In genomic region chr12:104737113-104737512, GRCh38 we compare ENCODE assay signal across 21 cellular contexts.
DNase-seq lines count a peak whose midpoint lies in the region; ATAC-seq and TF ChIP-seq lines count a peak whose summit lies in the region.
"Had no signal": no experiment of that assay in that cellular context is flagged by ENCODE, and none has a peak within 500 bp of the region (broad histone marks: within the 10 kb centered on the region; RNA-seq: fewer than 3 reads in every experiment).

No MANE protein-coding gene starts in this region.

- intact Hi-C loops in activated T-helper 2 cell treated with anti-CD3 and anti-CD28 coated beads, Interferon-gamma antibody, Interleukin-2, Interleukin-4, amounts not matched to agents 10 μg/mL and 5 μg/mL and 100 μg/mL, durations not matched to agents 14 hours and 24 hours and 36 hours (cut with micrococcal nuclease), result no loop called here
- intact Hi-C loops in naive thymus-derived CD4-positive, alpha-beta T cell (cut with micrococcal nuclease), result loop anchor here in 1 of 2 donors (5.0 kb wide), 1 partner anchor 220 kb away; the partner anchor contains the start of gene SLC41A2
- intact Hi-C loops in sigmoid colon (cut with DNase I), result no loop called here

- H3K27me3 Mint-ChIP-seq in activated naive CD4-positive, alpha-beta T cell treated with anti-CD3 and anti-CD28 coated beads, Interleukin-2, amount 10 ng/mL, durations not matched to agents 7 days and 5 days, result no peaks in the 10 kb centered on the region
- H3K27me3 Mint-ChIP-seq in activated T-helper 2 cell treated with anti-CD3 and anti-CD28 coated beads, Interferon-gamma antibody, Interleukin-2, Interleukin-4, amounts not matched to agents 10 μg/mL and 5 μg/mL and 100 μg/mL, durations not matched to agents 14 hours and 24 hours and 36 hours (ENCODE audit: low read depth), result no peaks in the 10 kb centered on the region
- no peaks in the 10 kb centered on the region for H3K27me3 Mint-ChIP-seq in naive thymus-derived CD4-positive, alpha-beta T cell
- no peaks in the 10 kb centered on the region for H3K27me3 Mint-ChIP-seq in type B pancreatic cell
- H3K27me3 Mint-ChIP-seq: activated CD8-positive, alpha-beta memory T cell treated with anti-CD3 and anti-CD28 coated beads, Interleukin-2, amount 10 ng/mL, durations not matched to agents 7 days and 5 days had no signal

- DNase-seq in activated naive CD4-positive, alpha-beta T cell treated with anti-CD3 and anti-CD28 coated beads, Interleukin-2, amount 10 ng/mL, durations not matched to agents 7 days and 5 days, result no peak
- no peak for DNase-seq in activated naive CD4-positive, alpha-beta T cell (lab: John Stamatoyannopoulos, UW)
- no peak for DNase-seq in activated T-helper 2 cell treated with anti-CD3 and anti-CD28 coated beads, Interferon-gamma antibody, Interleukin-2, Interleukin-4, amounts not matched to agents 10 μg/mL and 5 μg/mL and 100 μg/mL, durations not matched to agents 14 hours and 24 hours and 36 hours (ENCODE audit: low spot score)
- no peak for DNase-seq in naive thymus-derived CD4-positive, alpha-beta T cell
- DNase-seq in type B pancreatic cell (ENCODE audit: extremely low spot score, unreplicated experiment) (no peak), cerebellar cortex (ENCODE audit: low spot score) (no peak), sigmoid colon (no peak), 8988T (no peak)
- DNase-seq: activated CD8-positive, alpha-beta memory T cell treated with anti-CD3 and anti-CD28 coated beads, Interleukin-2, amount 10 ng/mL, durations not matched to agents 7 days and 5 days; Caco-2; cortex of kidney; EL; IMR-90; kidney glomerular epithelial cell; MM.1S; NCI-H187 treated with DMSO at 0.1 percent for 48 hours; NK-92 treated with Interleukin-12 subunit alpha and Interleukin-12 subunit beta, amount 100 ng/mL, for 24 hours; stimulated activated naive CD4-positive, alpha-beta T cell had no signal

- H3K36me3 Mint-ChIP-seq in activated naive CD4-positive, alpha-beta T cell treated with anti-CD3 and anti-CD28 coated beads, Interleukin-2, amount 10 ng/mL, durations not matched to agents 7 days and 5 days, result peaks cover 10% of the 10 kb centered on the region
- H3K36me3 Mint-ChIP-seq in activated T-helper 2 cell treated with anti-CD3 and anti-CD28 coated beads, Interferon-gamma antibody, Interleukin-2, Interleukin-4, amounts not matched to agents 10 μg/mL and 5 μg/mL and 100 μg/mL, durations not matched to agents 14 hours and 24 hours and 36 hours (ENCODE audit: low read depth), result peaks cover 5% of the 10 kb centered on the region
- peaks cover 0 to 5% (median 4%) of the 10 kb centered on the region in 5 donors for H3K36me3 Mint-ChIP-seq in naive thymus-derived CD4-positive, alpha-beta T cell
- H3K36me3 Mint-ChIP-seq in type B pancreatic cell, result no peaks in the 10 kb centered on the region

- H3K9me3 Mint-ChIP-seq in activated naive CD4-positive, alpha-beta T cell treated with anti-CD3 and anti-CD28 coated beads, Interleukin-2, amount 10 ng/mL, durations not matched to agents 7 days and 5 days, result no peaks in the 10 kb centered on the region
- no peaks in the 10 kb centered on the region for H3K9me3 Mint-ChIP-seq in activated T-helper 2 cell treated with anti-CD3 and anti-CD28 coated beads, Interferon-gamma antibody, Interleukin-2, Interleukin-4, amounts not matched to agents 10 μg/mL and 5 μg/mL and 100 μg/mL, durations not matched to agents 14 hours and 24 hours and 36 hours
- H3K9me3 Mint-ChIP-seq in naive thymus-derived CD4-positive, alpha-beta T cell, result no peaks in the 10 kb centered on the region
- H3K9me3 Mint-ChIP-seq in type B pancreatic cell, result no peaks in the 10 kb centered on the region

- H3K9me3 ChIP-seq in naive thymus-derived CD4-positive, alpha-beta T cell (ENCODE audit: control insufficient read depth in 2 of 3, low read length in 3 of 3), result no peaks in the 10 kb centered on the region
- H3K9me3 ChIP-seq in sigmoid colon, result no peaks in the 10 kb centered on the region
- H3K9me3 ChIP-seq: Caco-2 had no signal

- peaks cover 89% of the 10 kb centered on the region for H3K4me1 Mint-ChIP-seq in activated naive CD4-positive, alpha-beta T cell treated with anti-CD3 and anti-CD28 coated beads, Interleukin-2, amount 10 ng/mL, durations not matched to agents 7 days and 5 days
- peaks cover 85% of the 10 kb centered on the region for H3K4me1 Mint-ChIP-seq in activated T-helper 2 cell treated with anti-CD3 and anti-CD28 coated beads, Interferon-gamma antibody, Interleukin-2, Interleukin-4, amounts not matched to agents 10 μg/mL and 5 μg/mL and 100 μg/mL, durations not matched to agents 14 hours and 24 hours and 36 hours (ENCODE audit: low read depth)
- peaks cover 68 to 88% (median 80%) of the 10 kb centered on the region in 7 donors for H3K4me1 Mint-ChIP-seq in naive thymus-derived CD4-positive, alpha-beta T cell
- H3K4me1 Mint-ChIP-seq in type B pancreatic cell (ENCODE audit: unreplicated experiment), result peaks cover 43% of the 10 kb centered on the region

- CTCF ChIA-PET in activated naive CD4-positive, alpha-beta T cell treated with anti-CD3 and anti-CD28 coated beads, Interleukin-2, amount 10 ng/mL, durations not matched to agents 7 days and 5 days (lab: Charles Lee), result interaction anchor here (0.9 kb wide), 1 partner anchor 15 kb away, joined by 3 read pairs; no protein-coding TSS in a partner anchor
- CTCF ChIA-PET in naive thymus-derived CD4-positive, alpha-beta T cell (lab: Charles Lee), result no interaction called here

- no peak for TF ChIP-seq EP300 in sigmoid colon (IDR thresholded peaks at IDR 0.05)

- POLR2A ChIA-PET in naive thymus-derived CD4-positive, alpha-beta T cell (lab: Charles Lee), result no interaction called here

- peaks cover 30 to 62% of the 10 kb centered on the region in 2 donors for H3K4me1 ChIP-seq in naive thymus-derived CD4-positive, alpha-beta T cell (ENCODE audit: control insufficient read depth in 2 of 2, insufficient read depth in 2 of 2, low read length in 2 of 2)
- H3K4me1 ChIP-seq in sigmoid colon, result peaks cover 0 to 9% (median 0%) of the 10 kb centered on the region in 4 donors
- H3K4me1 ChIP-seq: Caco-2 had no signal

- no peaks in the 10 kb centered on the region for H3K27me3 ChIP-seq in naive thymus-derived CD4-positive, alpha-beta T cell (ENCODE audit: control insufficient read depth in 2 of 2, insufficient read depth in 2 of 2, low read length in 2 of 2)
- H3K27me3 ChIP-seq in sigmoid colon, result no peaks in the 10 kb centered on the region

- TF ChIP-seq POLR2A in sigmoid colon (IDR thresholded peaks at IDR 0.05), result no peak

- peak overlapping the region; percentile 42 for H3K27ac Mint-ChIP-seq in activated naive CD4-positive, alpha-beta T cell treated with anti-CD3 and anti-CD28 coated beads, Interleukin-2, amount 10 ng/mL, durations not matched to agents 7 days and 5 days
- peak overlapping the region; percentile 39 for H3K27ac Mint-ChIP-seq in activated T-helper 2 cell treated with anti-CD3 and anti-CD28 coated beads, Interferon-gamma antibody, Interleukin-2, Interleukin-4, amounts not matched to agents 10 μg/mL and 5 μg/mL and 100 μg/mL, durations not matched to agents 14 hours and 24 hours and 36 hours
- peak overlapping the region in 6 of 9 donors; percentile 18 to 81 (median 34) for H3K27ac Mint-ChIP-seq in naive thymus-derived CD4-positive, alpha-beta T cell
- peak overlapping the region; percentile 24 for H3K27ac Mint-ChIP-seq in type B pancreatic cell

- no peak overlapping the region for H3K4me3 Mint-ChIP-seq in activated naive CD4-positive, alpha-beta T cell treated with anti-CD3 and anti-CD28 coated beads, Interleukin-2, amount 10 ng/mL, durations not matched to agents 7 days and 5 days
- H3K4me3 Mint-ChIP-seq in activated T-helper 2 cell treated with anti-CD3 and anti-CD28 coated beads, Interferon-gamma antibody, Interleukin-2, Interleukin-4, amounts not matched to agents 10 μg/mL and 5 μg/mL and 100 μg/mL, durations not matched to agents 14 hours and 24 hours and 36 hours (ENCODE audit: low read depth), result no peak overlapping the region
- no peak overlapping the region for H3K4me3 Mint-ChIP-seq in naive thymus-derived CD4-positive, alpha-beta T cell
- no peak overlapping the region for H3K4me3 Mint-ChIP-seq in type B pancreatic cell
- H3K4me3 Mint-ChIP-seq: activated CD8-positive, alpha-beta memory T cell treated with anti-CD3 and anti-CD28 coated beads, Interleukin-2, amount 10 ng/mL, durations not matched to agents 7 days and 5 days had no signal

- no peaks in the 10 kb centered on the region for H3K36me3 ChIP-seq in naive thymus-derived CD4-positive, alpha-beta T cell (ENCODE audit: control insufficient read depth in 2 of 3, insufficient read depth in 3 of 3, low read length in 3 of 3)
- no peaks in the 10 kb centered on the region for H3K36me3 ChIP-seq in sigmoid colon

- no peak for ATAC-seq in naive thymus-derived CD4-positive, alpha-beta T cell
- ATAC-seq: activated CD8-positive, alpha-beta memory T cell treated with anti-CD3 and anti-CD28 coated beads, Interleukin-2, amount 10 ng/mL, durations not matched to agents 7 days and 5 days; HCT116 had no signal

- H3K27ac ChIP-seq in naive thymus-derived CD4-positive, alpha-beta T cell (ENCODE audit: low read depth, low read length), result no peak overlapping the region
- H3K27ac ChIP-seq in sigmoid colon, result no peak overlapping the region
- H3K27ac ChIP-seq: HL-60, VCaP had no signal

- TF ChIP-seq CTCF in type B pancreatic cell (conservative IDR thresholded peaks at IDR 0.05), result no peak
- no peak for TF ChIP-seq CTCF in sigmoid colon (IDR thresholded peaks at IDR 0.05)

- H3K4me3 ChIP-seq in naive thymus-derived CD4-positive, alpha-beta T cell (ENCODE audit: low read length), result no peak overlapping the region
- H3K4me3 ChIP-seq in sigmoid colon, result no peak overlapping the region

- WGBS in sigmoid colon, 2 donors, result 81 to 87% methylated on average over 7 of the region's 7 CpGs
